In the genomic region with DNA sequence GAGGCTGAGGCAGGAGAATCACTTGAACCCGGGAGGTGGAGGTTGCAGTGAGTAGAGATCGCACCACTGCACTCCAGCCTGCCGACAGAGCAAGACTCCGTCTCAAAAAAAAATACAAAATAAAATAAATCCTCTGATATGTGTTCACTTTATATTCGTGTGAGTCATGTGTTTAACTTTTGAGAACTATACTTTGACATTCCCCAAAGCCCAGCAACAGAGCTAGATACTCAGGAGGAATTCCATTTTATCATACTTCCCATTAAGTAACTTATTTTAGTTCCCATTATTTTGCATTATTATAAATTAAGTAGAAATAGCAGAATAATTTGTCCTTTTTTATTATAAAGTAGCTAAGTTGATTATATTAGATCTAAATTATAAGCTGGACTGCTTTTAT, we compare ENCODE assay signal across 17 cellular contexts.
"Had no signal": no experiment of that assay in that cellular context is flagged by ENCODE, and none has a peak within 500 bp of the region (broad histone marks: within the 10 kb centered on the region; RNA-seq: fewer than 3 reads in every experiment).

No MANE protein-coding gene starts in this region.

- H2AFZ ChIP-seq: parathyroid adenoma had no signal

- DNase-seq: activated CD4-positive, alpha-beta memory T cell treated with anti-CD3 and anti-CD28 coated beads for 36 hours; activated CD4-positive, alpha-beta T cell treated with anti-CD3 and anti-CD28 coated beads for 1 hour; activated effector memory CD4-positive, alpha-beta T cell treated with Interleukin-2 at 50 U/mL for 16 hours; activated T-cell treated with anti-CD3 and anti-CD28 coated beads, Interleukin-2, amount 50 U/mL, for 24 hours; amniotic stem cell; caudate nucleus; gastrocnemius medialis; left lung; mammary epithelial cell; naive B cell; sigmoid colon; stimulated activated CD4-positive, alpha-beta T cell treated with anti-CD3 and anti-CD28 coated beads, Interleukin-1b, Interleukin-23, amount 100 ng/mL, for 48 hours; stimulated activated naive CD8-positive, alpha-beta T cell treated with anti-CD3 and anti-CD28 coated beads, Interleukin-15, amount 100 ng/mL, for 72 hours; T1000 had no signal

- H3K9me3 ChIP-seq: gastrocnemius medialis, left lung had no signal

- H3K27me3 ChIP-seq: gastrocnemius medialis, left lung, sigmoid colon had no signal

- H3K27ac ChIP-seq: coronary artery, gastrocnemius medialis, left lung, parathyroid adenoma, VCaP had no signal

- H3K9ac ChIP-seq: parathyroid adenoma had no signal

- H3K4me3 ChIP-seq: coronary artery, gastrocnemius medialis, left lung, sigmoid colon had no signal

- ATAC-seq: gastrocnemius medialis; left lung; stimulated activated naive CD8-positive, alpha-beta T cell treated with anti-CD3 and anti-CD28 coated beads, Interleukin-15, amount 100 ng/mL, for 72 hours had no signal

- H3K4me1 ChIP-seq: parathyroid adenoma had no signal
